ENCODE assay signal across 1 cellular context in the genomic region with DNA sequence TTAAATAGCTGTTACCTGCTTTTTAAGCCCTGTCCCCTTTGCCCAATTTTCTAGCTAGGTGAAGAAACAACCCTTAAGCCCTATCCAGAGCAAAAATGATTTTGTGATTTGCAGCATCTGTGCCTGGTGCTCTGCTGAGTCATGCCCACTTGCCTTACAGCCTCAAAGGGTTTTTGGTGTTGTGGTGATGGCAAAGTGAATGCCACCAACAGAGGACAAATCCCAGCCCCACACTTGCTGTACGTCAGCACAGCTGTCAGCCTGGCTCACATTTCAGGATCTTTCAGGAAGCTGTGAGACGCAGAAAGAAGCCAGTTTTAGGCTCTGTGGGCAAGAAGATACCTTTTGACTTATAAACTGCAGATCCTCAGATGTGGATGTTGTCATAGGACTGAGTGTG.
TF ChIP-seq lines count a peak whose summit lies in the region.

No MANE protein-coding gene starts in this region.

TF ChIP-seq in WTC11, 78 proteins besides CTCF, POLR2A, EP300 and RAD21 (continued from another document):
- TF ChIP-seq, protein P1, sequence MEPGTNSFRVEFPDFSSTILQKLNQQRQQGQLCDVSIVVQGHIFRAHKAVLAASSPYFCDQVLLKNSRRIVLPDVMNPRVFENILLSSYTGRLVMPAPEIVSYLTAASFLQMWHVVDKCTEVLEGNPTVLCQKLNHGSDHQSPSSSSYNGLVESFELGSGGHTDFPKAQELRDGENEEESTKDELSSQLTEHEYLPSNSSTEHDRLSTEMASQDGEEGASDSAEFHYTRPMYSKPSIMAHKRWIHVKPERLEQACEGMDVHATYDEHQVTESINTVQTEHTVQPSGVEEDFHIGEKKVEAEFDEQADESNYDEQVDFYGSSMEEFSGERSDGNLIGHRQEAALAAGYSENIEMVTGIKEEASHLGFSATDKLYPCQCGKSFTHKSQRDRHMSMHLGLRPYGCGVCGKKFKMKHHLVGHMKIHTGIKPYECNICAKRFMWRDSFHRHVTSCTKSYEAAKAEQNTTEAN (CRISPR knock-in tag; IDR thresholded peaks at IDR 0.05): no peak
- TF ChIP-seq MXD4 (CRISPR knock-in tag; IDR thresholded peaks at IDR 0.05; ENCODE audit: borderline replicate concordance): no peak
- no peak for TF ChIP-seq SP1 (CRISPR knock-in tag; conservative IDR thresholded peaks at IDR 0.05)
- TF ChIP-seq JAZF1 (CRISPR knock-in tag; IDR thresholded peaks at IDR 0.05): no peak
- TF ChIP-seq ZNF138 (CRISPR knock-in tag; conservative IDR thresholded peaks at IDR 0.05): no peak
- TF ChIP-seq GRHL2 (CRISPR knock-in tag; IDR thresholded peaks at IDR 0.05; ENCODE audit: insufficient replicate concordance, severe bottlenecking): no peak
- no peak for TF ChIP-seq MYBL2 (CRISPR knock-in tag; IDR thresholded peaks at IDR 0.05)
